Comparison of ENCODE assay signal across 9 cellular contexts in the genomic region with DNA sequence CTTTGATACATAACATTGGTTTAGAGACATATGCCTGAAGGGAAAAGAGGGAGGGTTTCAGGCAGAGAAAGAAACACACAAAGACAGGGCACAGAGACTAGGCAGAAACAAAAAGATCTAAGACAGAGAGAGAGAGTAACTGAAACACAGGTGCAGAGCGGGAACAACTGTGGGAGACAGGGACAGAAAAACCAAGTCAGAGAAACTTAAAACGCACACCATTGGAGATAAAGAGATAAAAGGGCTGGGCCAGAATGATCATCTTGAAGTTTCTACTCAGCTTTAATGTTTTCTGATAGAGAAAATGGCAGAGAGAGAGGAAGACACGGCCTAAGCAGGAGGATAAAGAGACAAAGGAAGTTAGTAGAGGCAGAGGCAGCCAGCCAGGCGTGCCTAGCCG. TPM values are rescaled to one million over a fixed set of nuclear protein-coding genes. Genes with fewer than 3 reads are reported as not detected.
DNase-seq lines count a peak whose midpoint lies in the region.
"Had no signal": no experiment of that assay in that cellular context is flagged by ENCODE, and none has a peak within 500 bp of the region (broad histone marks: within the 10 kb centered on the region; RNA-seq: fewer than 3 reads in every experiment).

No MANE protein-coding gene starts in this region.

- peak overlapping the region in 3 of 5 donors; percentile 50 to 70 (median 56) for H3K9ac ChIP-seq in subcutaneous abdominal adipose tissue (ENCODE audit: low read length in 5 of 5)

- peak overlapping the region; percentile 92 for H3K27ac Mint-ChIP-seq in activated CD4-positive, alpha-beta T cell treated with anti-CD3 and anti-CD28 coated beads, Interleukin-2, amount 10 ng/mL, durations not matched to agents 7 days and 5 days
- H3K27ac Mint-ChIP-seq in activated CD4-positive, alpha-beta memory T cell treated with anti-CD3 and anti-CD28 coated beads, Interleukin-2, amount 10 ng/mL, durations not matched to agents 7 days and 5 days, result peak overlapping the region; percentile 77

- H3K9me3 ChIP-seq in iPS-18c (ENCODE audit: control insufficient read depth, insufficient read depth, low read length) (peaks cover 2% of the 10 kb centered on the region), subcutaneous abdominal adipose tissue (ENCODE audit: control insufficient read depth in 5 of 5, low read length in 5 of 5) (no peaks in the 10 kb centered on the region)

- peaks cover 3 to 19% (median 15%) of the 10 kb centered on the region in 5 donors for H3K4me1 ChIP-seq in subcutaneous abdominal adipose tissue (ENCODE audit: control insufficient read depth in 5 of 5, insufficient read depth in 5 of 5, low read length in 5 of 5)

- peak overlapping the region; percentile 62 for H3K4me3 ChIP-seq in iPS-18c (ENCODE audit: insufficient read depth, low read depth, low read length)
- H3K4me3 ChIP-seq in subcutaneous abdominal adipose tissue (ENCODE audit: low read depth in 1 of 5, low read length in 5 of 5), result peak overlapping the region in 4 of 5 donors; percentile 62 to 77 (median 74)

- no peak for DNase-seq in activated CD4-positive, alpha-beta T cell treated with anti-CD3 and anti-CD28 coated beads, Interleukin-2, amount 10 ng/mL, durations not matched to agents 7 days and 5 days
- no peak for DNase-seq in activated CD4-positive, alpha-beta T cell treated with anti-CD3 and anti-CD28 coated beads, Interleukin-2, amount 50 U/mL, for 1 hour
- no peak for DNase-seq in activated CD4-positive, alpha-beta memory T cell treated with anti-CD3 and anti-CD28 coated beads, Interleukin-2, amount 10 ng/mL, durations not matched to agents 7 days and 5 days
- no peak for DNase-seq in germinal center (ENCODE audit: low spot score)
- DNase-seq in globus pallidus (ENCODE audit: low spot score), result no peak
- DNase-seq in SHP77 (lab: John Stamatoyannopoulos, UW), result no peak

- POLR2A ChIA-PET in activated CD4-positive, alpha-beta T cell treated with anti-CD3 and anti-CD28 coated beads, Interleukin-2, amount 10 ng/mL, durations not matched to agents 7 days and 5 days (lab: Charles Lee), result no interaction called here
- POLR2A ChIA-PET in activated CD4-positive, alpha-beta memory T cell treated with anti-CD3 and anti-CD28 coated beads, Interleukin-2, amount 10 ng/mL, durations not matched to agents 7 days and 5 days (lab: Charles Lee), result interaction anchor here (1.2 to 4.3 kb wide), 7 partner anchors 10 to 43 kb away, joined by 3 to 51 read pairs (median 7); a partner anchor contains a TSS

- no peaks in the 10 kb centered on the region for H3K27me3 ChIP-seq in subcutaneous abdominal adipose tissue (ENCODE audit: control insufficient read depth in 5 of 5, insufficient read depth in 4 of 5, low read length in 5 of 5)

- H3K36me3 ChIP-seq in subcutaneous abdominal adipose tissue (ENCODE audit: control insufficient read depth in 5 of 5, insufficient read depth in 5 of 5, low read length in 5 of 5), result no peaks in the 10 kb centered on the region

- H3K27ac ChIP-seq in subcutaneous abdominal adipose tissue (ENCODE audit: low read depth, low read length), result no peak overlapping the region

- H3K4me3 Mint-ChIP-seq in activated CD4-positive, alpha-beta T cell treated with anti-CD3 and anti-CD28 coated beads, Interleukin-2, amount 10 ng/mL, durations not matched to agents 7 days and 5 days, result peak overlapping the region; percentile 82
- peak overlapping the region; percentile 77 for H3K4me3 Mint-ChIP-seq in activated CD4-positive, alpha-beta memory T cell treated with anti-CD3 and anti-CD28 coated beads, Interleukin-2, amount 10 ng/mL, durations not matched to agents 7 days and 5 days

- CTCF ChIA-PET in activated CD4-positive, alpha-beta T cell treated with anti-CD3 and anti-CD28 coated beads, Interleukin-2, amount 10 ng/mL, durations not matched to agents 7 days and 5 days (lab: Charles Lee), result interaction anchor here (0.8 to 4.1 kb wide), 17 partner anchors 9 to 135 kb away, joined by 3 to 47 read pairs (median 5); a partner anchor contains a TSS
- CTCF ChIA-PET in activated CD4-positive, alpha-beta memory T cell treated with anti-CD3 and anti-CD28 coated beads, Interleukin-2, amount 10 ng/mL, durations not matched to agents 7 days and 5 days (lab: Charles Lee), result interaction anchor here (0.7 to 6.0 kb wide), 19 partner anchors 9 to 1162 kb away, joined by 3 to 68 read pairs (median 10); a partner anchor contains a TSS

- no peaks in the 10 kb centered on the region for H3K9me3 Mint-ChIP-seq in activated CD4-positive, alpha-beta T cell treated with anti-CD3 and anti-CD28 coated beads, Interleukin-2, amount 10 ng/mL, durations not matched to agents 7 days and 5 days
- H3K9me3 Mint-ChIP-seq in activated CD4-positive, alpha-beta memory T cell treated with anti-CD3 and anti-CD28 coated beads, Interleukin-2, amount 10 ng/mL, durations not matched to agents 7 days and 5 days, result no peaks in the 10 kb centered on the region

- H3K27me3 Mint-ChIP-seq in activated CD4-positive, alpha-beta T cell treated with anti-CD3 and anti-CD28 coated beads, Interleukin-2, amount 10 ng/mL, durations not matched to agents 7 days and 5 days, result no peaks in the 10 kb centered on the region
- no peaks in the 10 kb centered on the region for H3K27me3 Mint-ChIP-seq in activated CD4-positive, alpha-beta memory T cell treated with anti-CD3 and anti-CD28 coated beads, Interleukin-2, amount 10 ng/mL, durations not matched to agents 7 days and 5 days

- no peaks in the 10 kb centered on the region for H3K36me3 Mint-ChIP-seq in activated CD4-positive, alpha-beta T cell treated with anti-CD3 and anti-CD28 coated beads, Interleukin-2, amount 10 ng/mL, durations not matched to agents 7 days and 5 days (ENCODE audit: low read depth)
- no peaks in the 10 kb centered on the region for H3K36me3 Mint-ChIP-seq in activated CD4-positive, alpha-beta memory T cell treated with anti-CD3 and anti-CD28 coated beads, Interleukin-2, amount 10 ng/mL, durations not matched to agents 7 days and 5 days (ENCODE audit: low read depth)

- H3K4me1 Mint-ChIP-seq in activated CD4-positive, alpha-beta T cell treated with anti-CD3 and anti-CD28 coated beads, Interleukin-2, amount 10 ng/mL, durations not matched to agents 7 days and 5 days, result peaks cover 27% of the 10 kb centered on the region
- H3K4me1 Mint-ChIP-seq in activated CD4-positive, alpha-beta memory T cell treated with anti-CD3 and anti-CD28 coated beads, Interleukin-2, amount 10 ng/mL, durations not matched to agents 7 days and 5 days, result peaks cover 24% of the 10 kb centered on the region

RNA-seq across cellular contexts. Expression of a gene that starts 11.8 kb away (rescaled TPM):
- total RNA-seq in activated CD4-positive, alpha-beta T cell treated with anti-CD3 and anti-CD28 coated beads, Interleukin-2, amount 10 ng/mL, durations not matched to agents 7 days and 5 days, result 1 to 10 TPM; 1.1 to 1.6 TPM
- 1 to 10 TPM; 1.6 to 2.3 TPM for total RNA-seq in activated CD4-positive, alpha-beta memory T cell treated with anti-CD3 and anti-CD28 coated beads, Interleukin-2, amount 10 ng/mL, durations not matched to agents 7 days and 5 days

RNA-seq across cellular contexts. Expression of a gene that starts 15.0 kb away (rescaled TPM):
- total RNA-seq in activated CD4-positive, alpha-beta T cell treated with anti-CD3 and anti-CD28 coated beads, Interleukin-2, amount 10 ng/mL, durations not matched to agents 7 days and 5 days, result not detected
- total RNA-seq in activated CD4-positive, alpha-beta memory T cell treated with anti-CD3 and anti-CD28 coated beads, Interleukin-2, amount 10 ng/mL, durations not matched to agents 7 days and 5 days, result not detected
- total RNA-seq: RPMI7951 had no signal

RNA-seq across cellular contexts. Expression of a gene that starts 25.8 kb away (rescaled TPM):
- total RNA-seq in activated CD4-positive, alpha-beta T cell treated with anti-CD3 and anti-CD28 coated beads, Interleukin-2, amount 10 ng/mL, durations not matched to agents 7 days and 5 days, result not detected
- total RNA-seq in activated CD4-positive, alpha-beta memory T cell treated with anti-CD3 and anti-CD28 coated beads, Interleukin-2, amount 10 ng/mL, durations not matched to agents 7 days and 5 days, result not detected
- total RNA-seq: RPMI7951 had no signal

RNA-seq across cellular contexts. Expression of a gene that starts 44.9 kb away (rescaled TPM):
- 10 to 100 TPM; 28.4 to 32.2 TPM for total RNA-seq in activated CD4-positive, alpha-beta T cell treated with anti-CD3 and anti-CD28 coated beads, Interleukin-2, amount 10 ng/mL, durations not matched to agents 7 days and 5 days
- 10 to 100 TPM; 34.3 to 37.2 TPM for total RNA-seq in activated CD4-positive, alpha-beta memory T cell treated with anti-CD3 and anti-CD28 coated beads, Interleukin-2, amount 10 ng/mL, durations not matched to agents 7 days and 5 days

RNA-seq across cellular contexts. Expression of a gene that starts 45.5 kb away (rescaled TPM):
- total RNA-seq in activated CD4-positive, alpha-beta T cell treated with anti-CD3 and anti-CD28 coated beads, Interleukin-2, amount 10 ng/mL, durations not matched to agents 7 days and 5 days, result 10 to 100 TPM; 33.8 to 36.9 TPM
- total RNA-seq in activated CD4-positive, alpha-beta memory T cell treated with anti-CD3 and anti-CD28 coated beads, Interleukin-2, amount 10 ng/mL, durations not matched to agents 7 days and 5 days, result 10 to 100 TPM; 26.2 to 29.8 TPM
